Comparison of ENCODE assay signal across 23 cellular contexts in the genomic region with DNA sequence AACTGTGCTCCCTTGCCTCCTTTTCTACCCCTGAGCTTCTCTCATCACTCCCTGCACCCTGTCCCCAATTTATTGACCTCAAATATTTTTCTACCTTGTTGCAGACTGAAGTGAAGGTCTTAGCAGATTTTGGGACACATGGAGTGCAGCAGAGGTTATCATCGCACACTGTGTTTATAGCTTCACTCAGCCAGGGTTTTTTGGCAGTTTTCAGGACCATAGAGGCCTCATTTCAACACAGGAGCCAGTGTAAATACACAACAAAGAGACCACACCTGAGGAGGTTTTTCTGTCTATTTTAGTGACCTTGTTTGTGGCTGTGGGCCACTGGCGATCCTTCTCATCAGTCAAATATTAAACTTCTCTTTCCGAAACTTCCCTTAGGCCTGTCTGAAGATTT.
"Had no signal": no experiment of that assay in that cellular context is flagged by ENCODE, and none has a peak within 500 bp of the region (broad histone marks: within the 10 kb centered on the region; RNA-seq: fewer than 3 reads in every experiment).

No MANE protein-coding gene starts in this region.

- H3K36me3 Mint-ChIP-seq: naive thymus-derived CD8-positive, alpha-beta T cell; stimulated activated naive B cell treated with anti-CD40 and anti-IgM and Interleukin-4, amounts not matched to agents 10 μg/mL and 1 μg/mL and 100 μg/mL, for 72 hours had no signal

- DNase-seq: islet precursor cell; left ventricle myocardium inferior; naive thymus-derived CD8-positive, alpha-beta T cell; ovary; stimulated activated CD4-positive, alpha-beta T cell treated with anti-CD3 and anti-CD28 coated beads, Interleukin-12 subunit alpha, Interleukin-12 subunit beta, amount 100 ng/mL, for 4 hours; stimulated activated CD4-positive, alpha-beta T cell treated with anti-CD3 and anti-CD28 coated beads, Interleukin-15, amount 100 ng/mL, for 24 hours; stimulated activated CD4-positive, alpha-beta T cell treated with anti-CD3 and anti-CD28 coated beads, Interleukin-2, amount 100 ng/mL, for 24 hours; stimulated activated CD4-positive, alpha-beta T cell treated with anti-CD3 and anti-CD28 coated beads, Interleukin-4, amount 100 ng/mL, for 1 hour; stimulated activated naive B cell treated with anti-CD40 and anti-IgM and Interleukin-4, amounts not matched to agents 10 μg/mL and 1 μg/mL and 100 μg/mL, for 72 hours; stimulated activated naive CD8-positive, alpha-beta T cell treated with anti-CD3 and anti-CD28 coated beads, Interleukin-15, Interleukin-2, amounts not matched to agents 100 U/mL and 50 U/mL, for 24 hours; stomach; testis; thyroid gland; transverse colon; upper lobe of left lung had no signal

- H3K36me3 ChIP-seq: left ventricle myocardium inferior, ovary, right atrium auricular region, stomach, thyroid gland, transverse colon, upper lobe of left lung, vagina had no signal

- ATAC-seq: naive thymus-derived CD8-positive, alpha-beta T cell; sciatic nerve; stimulated activated naive B cell treated with anti-CD40 and anti-IgM and Interleukin-4, amounts not matched to agents 10 μg/mL and 1 μg/mL and 100 μg/mL, for 72 hours; stimulated activated naive CD8-positive, alpha-beta T cell treated with anti-CD3 and anti-CD28 coated beads, Interleukin-15, Interleukin-2, amounts not matched to agents 100 U/mL and 50 U/mL, for 24 hours had no signal

- H3K4me1 ChIP-seq: testis, thyroid gland had no signal

- H3K4me3 Mint-ChIP-seq: naive thymus-derived CD8-positive, alpha-beta T cell; nephron; stimulated activated naive B cell treated with anti-CD40 and anti-IgM and Interleukin-4, amounts not matched to agents 10 μg/mL and 1 μg/mL and 100 μg/mL, for 72 hours had no signal

- H3K79me2 ChIP-seq: hepatocyte had no signal

- H3K4me3 ChIP-seq: hepatocyte, left ventricle myocardium inferior, lung, ovary, right atrium auricular region, skin epidermis, stomach, testis, thyroid gland, transverse colon, upper lobe of left lung, vagina had no signal

- H2AFZ ChIP-seq: hepatocyte had no signal

- H3K4me2 ChIP-seq: hepatocyte had no signal

- H3K27ac Mint-ChIP-seq: naive thymus-derived CD8-positive, alpha-beta T cell; progenitor cell of endocrine pancreas; stimulated activated naive B cell treated with anti-CD40 and anti-IgM and Interleukin-4, amounts not matched to agents 10 μg/mL and 1 μg/mL and 100 μg/mL, for 72 hours had no signal

- H3K9me3 ChIP-seq: ovary, right atrium auricular region, stomach, testis, thyroid gland, transverse colon, upper lobe of left lung, vagina had no signal

- H3K9me3 Mint-ChIP-seq: naive thymus-derived CD8-positive, alpha-beta T cell; nephron; stimulated activated naive B cell treated with anti-CD40 and anti-IgM and Interleukin-4, amounts not matched to agents 10 μg/mL and 1 μg/mL and 100 μg/mL, for 72 hours had no signal

- H3K27ac ChIP-seq: hepatocyte, left ventricle myocardium inferior, ovary, right atrium auricular region, stomach, testis, thyroid gland, transverse colon, upper lobe of left lung, vagina had no signal

- H3K27me3 ChIP-seq: hepatocyte, ovary, right atrium auricular region, stomach, testis, thyroid gland, transverse colon, upper lobe of left lung, vagina had no signal

- H3K4me1 Mint-ChIP-seq: stimulated activated naive B cell treated with anti-CD40 and anti-IgM and Interleukin-4, amounts not matched to agents 10 μg/mL and 1 μg/mL and 100 μg/mL, for 72 hours had no signal

- H3K27me3 Mint-ChIP-seq: stimulated activated naive B cell treated with anti-CD40 and anti-IgM and Interleukin-4, amounts not matched to agents 10 μg/mL and 1 μg/mL and 100 μg/mL, for 72 hours had no signal
